35 cellular contexts compared by ENCODE assay signal in genomic region chr2:232029336-232029735, GRCh38.
"Had no signal": no experiment of that assay in that cellular context is flagged by ENCODE, and none has a peak within 500 bp of the region (broad histone marks: within the 10 kb centered on the region; RNA-seq: fewer than 3 reads in every experiment).

No MANE protein-coding gene starts in this region.

- H3K9me3 Mint-ChIP-seq: IgD-negative memory B cell had no signal

- H3K9me3 ChIP-seq: adrenal gland had no signal

- H3K4me3 Mint-ChIP-seq: activated CD4-positive, alpha-beta memory T cell treated with anti-CD3 and anti-CD28 coated beads, Interleukin-2, amount 10 ng/mL, durations not matched to agents 7 days and 5 days; activated CD8-positive, alpha-beta memory T cell treated with anti-CD3 and anti-CD28 coated beads, Interleukin-2, amount 10 ng/mL, durations not matched to agents 7 days and 5 days; brain; IgD-negative memory B cell had no signal

- H3K27ac Mint-ChIP-seq: activated CD4-positive, alpha-beta memory T cell treated with anti-CD3 and anti-CD28 coated beads, Interleukin-2, amount 10 ng/mL, durations not matched to agents 7 days and 5 days; activated CD8-positive, alpha-beta memory T cell treated with anti-CD3 and anti-CD28 coated beads, Interleukin-2, amount 10 ng/mL, durations not matched to agents 7 days and 5 days; brain; IgD-negative memory B cell had no signal

- H3K27ac ChIP-seq: adrenal gland, RWPE1, VCaP had no signal

- H3K27me3 ChIP-seq: adrenal gland had no signal

- H3K4me3 ChIP-seq: adrenal gland had no signal

- DNase-seq: activated CD4-positive, alpha-beta memory T cell treated with anti-CD3 and anti-CD28 coated beads, Interleukin-2, amount 10 ng/mL, durations not matched to agents 7 days and 5 days; activated CD4-positive, alpha-beta T cell treated with anti-CD3 and anti-CD28 coated beads for 1 hour; activated CD4-positive, alpha-beta T cell treated with anti-CD3 and anti-CD28 coated beads for 48 hours; activated CD4-positive, CD25-positive, alpha-beta regulatory T cell; activated CD8-positive, alpha-beta memory T cell treated with anti-CD3 and anti-CD28 coated beads for 24 hours; activated CD8-positive, alpha-beta memory T cell treated with anti-CD3 and anti-CD28 coated beads, Interleukin-2, amount 10 ng/mL, durations not matched to agents 7 days and 5 days; activated CD8-positive, alpha-beta memory T cell treated with anti-CD3 and anti-CD28 coated beads, Interleukin-2, amount 50 U/mL, for 48 hours; activated effector memory CD4-positive, alpha-beta T cell treated with anti-CD3 and anti-CD28 coated beads, Interleukin-2, amount 50 U/mL, for 16 hours; activated naive CD4-positive, alpha-beta T cell; activated T-cell treated with anti-CD3 and anti-CD28 coated beads, Interleukin-2, amount 50 U/mL, for 48 hours; adrenal gland; central memory CD4-positive, alpha-beta T cell; KG1; MV-4-11; NCI-H1092; NCI-H1436 treated with DMSO at 0.1 percent for 48 hours; NCI-H1694 treated with DMSO at 0.1 percent for 48 hours; NCI-H2029; NCI-H2171 treated with DMSO at 0.1 percent for 48 hours; NCI-H2227 treated with DMSO at 0.1 percent for 48 hours; NCI-H446; NCI-H510A treated with DMSO at 0.1 percent for 48 hours; NCI-H69; NK-92 treated with Interleukin-12 subunit alpha and Interleukin-12 subunit beta, amount 100 ng/mL, for 24 hours; PC-3; SIG-M5; SW 1271; T-helper 1 cell; T-helper 2 cell; T-helper 9 cell had no signal

- H3K27me3 Mint-ChIP-seq: brain, IgD-negative memory B cell had no signal

- ATAC-seq: activated CD8-positive, alpha-beta memory T cell treated with anti-CD3 and anti-CD28 coated beads, Interleukin-2, amount 10 ng/mL, durations not matched to agents 7 days and 5 days; activated naive CD4-positive, alpha-beta T cell treated with anti-CD3 and anti-CD28 coated beads, Interleukin-2, amount 50 U/mL, for 72 hours; PC-3 had no signal
